Comparison of ENCODE assay signal across 8 cellular contexts in genomic region chr20:5078399-5078958, GRCh38. TPM values are rescaled to one million over a fixed set of nuclear protein-coding genes. Genes with fewer than 3 reads are reported as not detected.
DNase-seq lines count a peak whose midpoint lies in the region; ATAC-seq and TF ChIP-seq lines count a peak whose summit lies in the region.

No MANE protein-coding gene starts in this region.

- ATAC-seq in HG03432 (IDR thresholded peaks at IDR 0.05; ENCODE audit: unreplicated experiment) (peak; percentile 95), right lobe of liver (peak; percentile 79 to 85 (median 82))

- no peak overlapping the region for H3K4me2 ChIP-seq in mesendoderm (ENCODE audit: low read length)

- H3K79me2 ChIP-seq in mesendoderm (ENCODE audit: control insufficient read depth, insufficient read depth, low read length) = no peaks in the 10 kb centered on the region

- no peak overlapping the region for H3K18ac ChIP-seq in mesendoderm (ENCODE audit: low read length)

- H3K9me3 ChIP-seq in right lobe of liver = no peaks in the 10 kb centered on the region

- H3K4me1 Mint-ChIP-seq in T-helper 1 cell treated with Interleukin-12 subunit alpha and Interleukin-12 subunit beta and Interleukin-4 antibody, amounts not matched to agents 30 μg/mL and 1 μg/mL, for 36 hours (ENCODE audit: low read depth) = peaks cover 51% of the 10 kb centered on the region

- H2BK15ac ChIP-seq in mesendoderm (replicated peaks; ENCODE audit: low read depth) = no peak overlapping the region

- H2BK120ac ChIP-seq in mesendoderm (ENCODE audit: low read depth, low read length) = no peak overlapping the region

- H3K4ac ChIP-seq in mesendoderm (ENCODE audit: low read depth, low read length) = no peak overlapping the region

- no peak overlapping the region for H4K8ac ChIP-seq in mesendoderm (ENCODE audit: low read depth, low read length)

- H3K27ac ChIP-seq in adipose tissue (ENCODE audit: low read depth, low read length) = peak overlapping the region; percentile 48
- H3K27ac ChIP-seq in right lobe of liver = peak overlapping the region; percentile 54 to 85 (median 71)
- H3K27ac ChIP-seq in mesendoderm (ENCODE audit: low read depth, low read length) = no peak overlapping the region

- H3K4me1 ChIP-seq in right lobe of liver (peaks cover 0 to 4% (median 2%) of the 10 kb centered on the region in 4 donors), mesendoderm (ENCODE audit: control insufficient read depth, low read depth, low read length) (no peaks in the 10 kb centered on the region)

- peak; percentile 77 for DNase-seq in ACHN
- peak; percentile 82 for DNase-seq in GM19240 (ENCODE audit: insufficient read length, low spot score)
- DNase-seq in right lobe of liver = peak; percentile 66 to 76 (median 68)
- DNase-seq in stimulated activated CD8-positive, alpha-beta memory T cell treated with anti-CD3 and anti-CD28 coated beads, Interleukin-4, amount 100 ng/mL, for 24 hours (ENCODE audit: low read depth) = peak; percentile 59
- DNase-seq in mesendoderm = no peak

- peak overlapping the region; percentile 73 for H3K4me3 Mint-ChIP-seq in T-helper 1 cell treated with Interleukin-12 subunit alpha and Interleukin-12 subunit beta and Interleukin-4 antibody, amounts not matched to agents 30 μg/mL and 1 μg/mL, for 36 hours

- in situ Hi-C loops in ACHN (cut with HindIII; ENCODE audit: low pct_ligation_motif_present, low pct_unique_long_range_greater_than_20kb, low sequenced_read_pairs) = no loop called here

- H3K36me3 Mint-ChIP-seq in T-helper 1 cell treated with Interleukin-12 subunit alpha and Interleukin-12 subunit beta and Interleukin-4 antibody, amounts not matched to agents 30 μg/mL and 1 μg/mL, for 36 hours (ENCODE audit: low read depth) = peaks cover 7% of the 10 kb centered on the region

- H3K36me3 ChIP-seq in right lobe of liver = no peaks in the 10 kb centered on the region
- H3K36me3 ChIP-seq in mesendoderm (ENCODE audit: control insufficient read depth, insufficient read depth, low read length) = no peaks in the 10 kb centered on the region

- 13 to 72% (median 30%) methylated on average over 11 of the region's 11 CpGs for WGBS in adipose tissue, 3 donors
- 64% methylated on average over 11 of the region's 11 CpGs for WGBS in right lobe of liver (ENCODE audit: insufficient coverage, low coverage, low lambda C conversion rate, missing lambda C conversion rate)
- WGBS in mesendoderm (ENCODE audit: extremely low coverage, insufficient coverage, low lambda C conversion rate) = no CpG with 5 or more reads among the region's 11 CpGs

- H3K4me3 ChIP-seq in right lobe of liver (peak overlapping the region in 1 of 3 donors; percentile 14), mesendoderm (ENCODE audit: low read length) (no peak overlapping the region)

- TF ChIP-seq POLR2A in right lobe of liver (IDR thresholded peaks at IDR 0.05) = peak; percentile 29

- H2BK5ac ChIP-seq in mesendoderm (ENCODE audit: low read length) = no peak overlapping the region

- H3K56ac ChIP-seq in mesendoderm (ENCODE audit: low read length) = no peak overlapping the region

- H3K9me3 Mint-ChIP-seq in T-helper 1 cell treated with Interleukin-12 subunit alpha and Interleukin-12 subunit beta and Interleukin-4 antibody, amounts not matched to agents 30 μg/mL and 1 μg/mL, for 36 hours = no peaks in the 10 kb centered on the region

- H4K5ac ChIP-seq in mesendoderm (ENCODE audit: low read length) = no peak overlapping the region

- no peaks in the 10 kb centered on the region for H3K79me1 ChIP-seq in mesendoderm (ENCODE audit: low read length)

- peak overlapping the region; percentile 97 for H3K27ac Mint-ChIP-seq in T-helper 1 cell treated with Interleukin-12 subunit alpha and Interleukin-12 subunit beta and Interleukin-4 antibody, amounts not matched to agents 30 μg/mL and 1 μg/mL, for 36 hours

- TF ChIP-seq CTCF in right lobe of liver (IDR thresholded peaks at IDR 0.05) = no peak

- no peak overlapping the region for H2AK5ac ChIP-seq in mesendoderm (ENCODE audit: low read length)

- no peaks in the 10 kb centered on the region for H3K27me3 ChIP-seq in right lobe of liver
- H3K27me3 ChIP-seq in mesendoderm (ENCODE audit: insufficient read depth, low read length, poor library complexity) = no peaks in the 10 kb centered on the region

- no peaks in the 10 kb centered on the region for H3K27me3 Mint-ChIP-seq in T-helper 1 cell treated with Interleukin-12 subunit alpha and Interleukin-12 subunit beta and Interleukin-4 antibody, amounts not matched to agents 30 μg/mL and 1 μg/mL, for 36 hours (ENCODE audit: low read depth)

- H3K23ac ChIP-seq in mesendoderm (ENCODE audit: low read length) = no peak overlapping the region

- no peak overlapping the region for H3K9ac ChIP-seq in mesendoderm (ENCODE audit: low read length)

- intact Hi-C loops in right lobe of liver (cut with DNase I) = no loop called here

RNA-seq across cellular contexts. Expression of gene TMEM230, which starts 34.4 kb away (rescaled TPM):
- polyA plus RNA-seq in adipose tissue = 100 to 1,000 TPM in 2 of 3 donors, 10 to 100 TPM in 1; 58.6 to 223 (median 154) TPM
- 10 to 100 TPM; 60.5 to 88.1 (median 71.5) TPM for total RNA-seq in right lobe of liver
- polyA plus RNA-seq in mesendoderm (2013, experiment 1 of 2) = 92.8 TPM
- 98.8 TPM for polyA plus RNA-seq in mesendoderm (2013, experiment 2 of 2)

RNA-seq across cellular contexts. Expression of gene PCNA, which starts 41.3 kb away (rescaled TPM):
- polyA plus RNA-seq in adipose tissue = 10 to 100 TPM; 23.9 to 42.5 (median 28.3) TPM
- 10 to 100 TPM; 14.8 to 56.1 (median 16.1) TPM for total RNA-seq in right lobe of liver
- polyA plus RNA-seq in mesendoderm (2013, experiment 1 of 2) = 273 TPM
- 276 TPM for polyA plus RNA-seq in mesendoderm (2013, experiment 2 of 2)

RNA-seq across cellular contexts. Expression of gene CDS2, which starts 48.3 kb away (rescaled TPM):
- polyA plus RNA-seq in adipose tissue = 10 to 100 TPM in 2 of 3 donors, 1 to 10 TPM in 1; 7.1 to 14.8 (median 10.7) TPM
- 10 to 100 TPM; 13.7 to 42.3 (median 31.6) TPM for total RNA-seq in right lobe of liver
- 26.4 TPM for polyA plus RNA-seq in mesendoderm (2013, experiment 1 of 2)
- polyA plus RNA-seq in mesendoderm (2013, experiment 2 of 2) = 25.4 TPM
